8 cellular contexts compared by ENCODE assay signal in genomic region chr19:11737964-11738745, GRCh38. TPM values are rescaled to one million over a fixed set of nuclear protein-coding genes. Genes with fewer than 3 reads are reported as not detected.
DNase-seq lines count a peak whose midpoint lies in the region; ATAC-seq and TF ChIP-seq lines count a peak whose summit lies in the region.

No MANE protein-coding gene starts in this region.

- H3K79me2 ChIP-seq in neural cell (replicated peaks; ENCODE audit: insufficient read depth, low read length), result peaks cover 7% of the 10 kb centered on the region

- TF ChIP-seq CTCF in fibroblast of villous mesenchyme (IDR thresholded peaks at IDR 0.05; ENCODE audit: insufficient read depth, low read depth, low read length) (peak; percentile 9), neural cell (IDR thresholded peaks at IDR 0.05; ENCODE audit: poor library complexity, severe bottlenecking) (no peak), upper lobe of right lung (IDR thresholded peaks at IDR 0.05) (peak; percentile 10)

- peak overlapping the region; percentile 53 for H3K4me2 ChIP-seq in neural cell (ENCODE audit: low read length)

- no peaks in the 10 kb centered on the region for H3K9me2 ChIP-seq in neural cell (ENCODE audit: insufficient read depth, low read length)

- peak overlapping the region; percentile 82 for H3K9ac ChIP-seq in neural cell (ENCODE audit: low read length)

- peak overlapping the region; percentile 56 for H2AFZ ChIP-seq in neural cell (ENCODE audit: low read depth, low read length)

- H3K36me3 Mint-ChIP-seq in activated T-cell treated with anti-CD3 and anti-CD28 coated beads, Interleukin-2, amount 50 U/mL, for 72 hours (ENCODE audit: insufficient read depth in 2 of 2), result peaks cover 2 to 6% of the 10 kb centered on the region in 2 donors

- no peaks in the 10 kb centered on the region for H4K20me1 ChIP-seq in neural cell (ENCODE audit: insufficient read depth)

- H3K36me3 ChIP-seq in neural cell (ENCODE audit: insufficient read depth, low read length) (no peaks in the 10 kb centered on the region), upper lobe of right lung (no peaks in the 10 kb centered on the region)

- no peaks in the 10 kb centered on the region for H3F3A ChIP-seq in neural cell (ENCODE audit: insufficient read depth, low read length, poor library complexity, severe bottlenecking)

- H3K27ac ChIP-seq in neural cell (ENCODE audit: low read length) (peak overlapping the region; percentile 77), upper lobe of right lung (peak overlapping the region; percentile 77)

- peak overlapping the region; percentile 99 to 100 for H3K4me3 Mint-ChIP-seq in activated T-cell treated with anti-CD3 and anti-CD28 coated beads, Interleukin-2, amount 50 U/mL, for 72 hours

- no peaks in the 10 kb centered on the region for H3K27me3 Mint-ChIP-seq in activated T-cell treated with anti-CD3 and anti-CD28 coated beads, Interleukin-2, amount 50 U/mL, for 72 hours (ENCODE audit: low read depth)

- TF ChIP-seq RAD21 in neural cell (conservative IDR thresholded peaks at IDR 0.05), result no peak

- H3K9me3 ChIP-seq in neural cell (ENCODE audit: low read length) (no peaks in the 10 kb centered on the region), upper lobe of right lung (no peaks in the 10 kb centered on the region)

- H3K4me1 ChIP-seq in upper lobe of right lung, result peaks cover 16% of the 10 kb centered on the region

- H3K4me3 ChIP-seq in fibroblast of villous mesenchyme (ENCODE audit: low read depth, low read length) (peak overlapping the region; percentile 95), neural cell (ENCODE audit: low read length) (peak overlapping the region; percentile 89), upper lobe of right lung (peak overlapping the region; percentile 70)

- intact Hi-C loops in upper lobe of right lung (cut with DNase I), result no loop called here

- peaks cover 25% of the 10 kb centered on the region for H3K4me1 Mint-ChIP-seq in activated T-cell treated with anti-CD3 and anti-CD28 coated beads, Interleukin-2, amount 50 U/mL, for 72 hours (ENCODE audit: low read depth)

- H3K27me3 ChIP-seq in neural cell (ENCODE audit: insufficient read depth, low read depth, low read length) (no peaks in the 10 kb centered on the region), upper lobe of right lung (no peaks in the 10 kb centered on the region)

- H3K9me3 Mint-ChIP-seq in activated T-cell treated with anti-CD3 and anti-CD28 coated beads, Interleukin-2, amount 50 U/mL, for 72 hours, result no peaks in the 10 kb centered on the region

- TF ChIP-seq EP300 in neural cell (conservative IDR thresholded peaks at IDR 0.05; ENCODE audit: poor library complexity, severe bottlenecking), result no peak

- ATAC-seq in HG02852 (IDR thresholded peaks at IDR 0.05; ENCODE audit: unreplicated experiment) (peak; percentile 26), upper lobe of right lung (peak; percentile 53)
- ATAC-seq in activated T-cell treated with anti-CD3 and anti-CD28 coated beads, Interleukin-2, amount 50 U/mL, for 72 hours (replicated peaks in 1 of 2), result peak; percentile 60 to 63

- DNase-seq in activated CD4-positive, alpha-beta T cell treated with anti-CD3 and anti-CD28 coated beads for 1 hour, result peak; percentile 14
- no peak for DNase-seq in activated CD4-positive, alpha-beta T cell treated with anti-CD3 and anti-CD28 coated beads, Interleukin-2, amount 50 U/mL, for 4 hours
- DNase-seq in NOMO-1 treated with dmso at 0.1 percent for 144 hours (lab: John Stamatoyannopoulos, UW; ENCODE audit: unreplicated experiment) (peak; percentile 5), fibroblast of villous mesenchyme (ENCODE audit: low read depth) (peak; percentile 50), upper lobe of right lung (peak; percentile 86)
- peak; percentile 56 to 57 for DNase-seq in activated T-cell treated with anti-CD3 and anti-CD28 coated beads, Interleukin-2, amount 50 U/mL, for 72 hours

- no peak overlapping the region for H3K27ac Mint-ChIP-seq in activated T-cell treated with anti-CD3 and anti-CD28 coated beads, Interleukin-2, amount 50 U/mL, for 72 hours

TF ChIP-seq in neural cell, 6 proteins besides CTCF, POLR2A, EP300 and RAD21:
- TF ChIP-seq SMC3 (conservative IDR thresholded peaks at IDR 0.05; ENCODE audit: poor library complexity) (no peak), MXI1 (conservative IDR thresholded peaks at IDR 0.05; ENCODE audit: poor library complexity, severe bottlenecking) (peak; percentile 26)

RNA-seq across cellular contexts. Expression of gene ZNF823, which starts 0.6 kb away (rescaled TPM):
- 1 to 10 TPM; 1.4 to 3.3 TPM for total RNA-seq in activated T-cell treated with anti-CD3 and anti-CD28 coated beads, Interleukin-2, amount 50 U/mL, for 72 hours
- total RNA-seq in fibroblast of villous mesenchyme, result 5.2 and 5.6 TPM in 2 replicates
- 7.8 and 13.6 TPM in 2 replicates for polyA plus RNA-seq in neural cell
- 27.0 and 35.5 TPM in 2 replicates for polyA minus RNA-seq in neural cell
- total RNA-seq in upper lobe of right lung, result 5.6 TPM

RNA-seq across cellular contexts. Expression of gene ZNF441, which starts 28.6 kb away (rescaled TPM):
- total RNA-seq in activated T-cell treated with anti-CD3 and anti-CD28 coated beads, Interleukin-2, amount 50 U/mL, for 72 hours, result 1 to 10 TPM; 5.3 to 6.0 TPM
- total RNA-seq in fibroblast of villous mesenchyme, result 5.6 and 6.8 TPM in 2 replicates
- polyA plus RNA-seq in neural cell, result 137 and 138 TPM in 2 replicates
- 81.3 and 91.2 TPM in 2 replicates for polyA minus RNA-seq in neural cell
- total RNA-seq in upper lobe of right lung, result 10.0 TPM

Comparison
In these comparisons a context has a peak if more than half of its experiments do, and no peak if none do; other contexts are left out.
1. DNase-seq: peak in activated CD4-positive, alpha-beta T cell treated with anti-CD3 and anti-CD28 coated beads for 1 hour (single experiment), NOMO-1 treated with dmso at 0.1 percent for 144 hours (single experiment), activated T-cell treated with anti-CD3 and anti-CD28 coated beads, Interleukin-2, amount 50 U/mL, for 72 hours (2 of 2), fibroblast of villous mesenchyme (single experiment) and upper lobe of right lung (single experiment); none in activated CD4-positive, alpha-beta T cell treated with anti-CD3 and anti-CD28 coated beads, Interleukin-2, amount 50 U/mL, for 4 hours (0 of 2).
2. Peak in every context shown above with its lines, with median percentiles within 50 percentile points of each other: ATAC-seq and H3K4me3 ChIP-seq.